ENCODE assay signal across 9 cellular contexts in the genomic region with DNA sequence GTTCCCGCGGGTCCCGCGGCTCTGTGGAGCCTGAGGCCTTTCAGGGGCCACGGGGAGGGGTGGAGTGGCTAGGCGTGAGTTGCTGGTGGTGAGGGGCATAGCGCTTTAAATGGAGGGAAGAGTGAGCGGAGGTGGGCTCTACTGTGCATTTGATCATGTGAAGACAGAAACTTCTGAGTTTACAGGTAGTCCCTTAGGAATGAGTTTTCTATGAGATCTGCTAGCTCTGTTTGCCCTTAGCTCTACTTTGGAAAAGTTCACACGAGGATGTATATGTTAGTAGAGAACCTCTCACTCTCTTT. TPM values are rescaled to one million over a fixed set of nuclear protein-coding genes. Genes with fewer than 3 reads are reported as not detected.
DNase-seq lines count a peak whose midpoint lies in the region; ATAC-seq and TF ChIP-seq lines count a peak whose summit lies in the region.
"Had no signal": no experiment of that assay in that cellular context is flagged by ENCODE, and none has a peak within 500 bp of the region (broad histone marks: within the 10 kb centered on the region; RNA-seq: fewer than 3 reads in every experiment).

No MANE protein-coding gene starts in this region.

- peaks cover 8% of the 10 kb centered on the region for H3K4me1 ChIP-seq in CD8-positive, alpha-beta memory T cell (ENCODE audit: insufficient read depth, low read length)
- no peaks in the 10 kb centered on the region for H3K4me1 ChIP-seq in prostate gland (replicated peaks)

- no peak for DNase-seq in CD8-positive, alpha-beta memory T cell
- DNase-seq in WERI-Rb-1 = peak; percentile 8
- no peak for DNase-seq in fibroblast of mammary gland (ENCODE audit: low read depth)
- DNase-seq in prostate gland (ENCODE audit: low spot score) = no peak
- DNase-seq in NCI-H510A (lab: John Stamatoyannopoulos, UW) = no peak
- DNase-seq in DMS79 treated with DMSO at 0.1 percent for 48 hours (lab: John Stamatoyannopoulos, UW) = no peak
- no peak for DNase-seq in NCI-H2107 treated with DMSO at 0.1 percent for 48 hours (lab: John Stamatoyannopoulos, UW; ENCODE audit: unreplicated experiment)

- intact Hi-C loops in prostate gland (cut with DNase I) = no loop called here

- H3K27ac Mint-ChIP-seq in CD8-positive, alpha-beta memory T cell = peak overlapping the region in 1 of 8 donors; percentile 74

- peaks cover 4 to 11% of the 10 kb centered on the region in 2 donors for H3K27me3 Mint-ChIP-seq in CD8-positive, alpha-beta memory T cell

- H3K9me3 Mint-ChIP-seq in CD8-positive, alpha-beta memory T cell = peaks cover 0 to 2% (median 0%) of the 10 kb centered on the region in 5 donors

- no peaks in the 10 kb centered on the region for H3K36me3 Mint-ChIP-seq in CD8-positive, alpha-beta memory T cell

- no peak for ATAC-seq in HG03175 (IDR thresholded peaks at IDR 0.05; ENCODE audit: unreplicated experiment)

- WGBS in prostate gland = 33% methylated on average over 9 of the region's 9 CpGs

- no peaks in the 10 kb centered on the region for H3K27me3 ChIP-seq in CD8-positive, alpha-beta memory T cell (ENCODE audit: insufficient read depth, low read length, poor library complexity, severe bottlenecking)
- H3K27me3 ChIP-seq in WERI-Rb-1 (ENCODE audit: insufficient read depth, low read depth, severe bottlenecking) (peaks cover 3% of the 10 kb centered on the region), prostate gland (replicated peaks; ENCODE audit: insufficient read depth) (peaks cover 2% of the 10 kb centered on the region)

- CTCF ChIA-PET in CD8-positive, alpha-beta memory T cell (lab: Charles Lee) = no interaction called here

- no peaks in the 10 kb centered on the region for H3K36me3 ChIP-seq in CD8-positive, alpha-beta memory T cell (ENCODE audit: insufficient read depth, low read length)
- no peaks in the 10 kb centered on the region for H3K36me3 ChIP-seq in WERI-Rb-1
- no peaks in the 10 kb centered on the region for H3K36me3 ChIP-seq in prostate gland

- POLR2A ChIA-PET in CD8-positive, alpha-beta memory T cell (lab: Charles Lee) = no interaction called here

- no peak overlapping the region for H3K27ac ChIP-seq in CD8-positive, alpha-beta memory T cell (ENCODE audit: low read depth, low read length)
- H3K27ac ChIP-seq in WERI-Rb-1 (no peak overlapping the region), prostate gland (peak overlapping the region in 1 of 2 donors; percentile 20)

- H3K9me3 ChIP-seq in CD8-positive, alpha-beta memory T cell (ENCODE audit: low read length) = no peaks in the 10 kb centered on the region
- H3K9me3 ChIP-seq in WERI-Rb-1 (ENCODE audit: severe bottlenecking) (no peaks in the 10 kb centered on the region), prostate gland (no peaks in the 10 kb centered on the region)

- no peak for TF ChIP-seq POLR2A in prostate gland (IDR thresholded peaks at IDR 0.05)

- no peak for TF ChIP-seq CTCF in WERI-Rb-1 (IDR thresholded peaks at IDR 0.05; ENCODE audit: low read depth, low read length)
- TF ChIP-seq CTCF in fibroblast of mammary gland (conservative IDR thresholded peaks at IDR 0.05; ENCODE audit: control insufficient read depth, insufficient read depth, low read depth, low read length) = no peak
- no peak for TF ChIP-seq CTCF in prostate gland (IDR thresholded peaks at IDR 0.05)

- H3K4me1 Mint-ChIP-seq in CD8-positive, alpha-beta memory T cell = peaks cover 9 to 25% (median 22%) of the 10 kb centered on the region in 3 donors

- H3K4me3 ChIP-seq in CD8-positive, alpha-beta memory T cell (ENCODE audit: low read length) = peak overlapping the region; percentile 72
- H3K4me3 ChIP-seq in WERI-Rb-1 (ENCODE audit: low read depth, low read length) (peak overlapping the region; percentile 70), fibroblast of mammary gland (ENCODE audit: control insufficient read depth, low read depth, low read length) (peak overlapping the region; percentile 55), prostate gland (peak overlapping the region; percentile 31 to 33)

- peak overlapping the region; percentile 79 to 88 (median 84) for H3K4me3 Mint-ChIP-seq in CD8-positive, alpha-beta memory T cell

RNA-seq across cellular contexts. Expression of gene ST6GALNAC3, which starts 0.6 kb away (rescaled TPM):
- under 1 TPM in 1 of 2 experiments, not detected in 1; 0.33 TPM for total RNA-seq in CD8-positive, alpha-beta memory T cell
- 1.8 TPM for polyA plus RNA-seq in CD8-positive, alpha-beta memory T cell
- total RNA-seq in prostate gland = under 1 TPM; 0.41 to 0.80 TPM
- total RNA-seq: LHCN-M2 had no signal
